In genomic region chr12:62817556-62818271, GRCh38 we compare ENCODE assay signal across 11 cellular contexts.
DNase-seq lines count a peak whose midpoint lies in the region; ATAC-seq, FAIRE-seq and TF ChIP-seq lines count a peak whose summit lies in the region.
"Had no signal": no experiment of that assay in that cellular context is flagged by ENCODE, and none has a peak within 500 bp of the region (broad histone marks: within the 10 kb centered on the region; RNA-seq: fewer than 3 reads in every experiment).

No MANE protein-coding gene starts in this region.

- no peaks in the 10 kb centered on the region for H3K9me3 Mint-ChIP-seq in MCF 10A (ENCODE audit: unreplicated experiment)
- H3K9me3 Mint-ChIP-seq: CD8-positive, alpha-beta memory T cell had no signal

- in situ Hi-C loops in KBM-7 (cut with MboI; ENCODE audit: low pct_unique_long_range_greater_than_20kb, low sequenced_read_pairs) = no loop called here

- peaks cover 7% of the 10 kb centered on the region for H3K4me1 Mint-ChIP-seq in MCF 10A (ENCODE audit: insufficient read depth, unreplicated experiment)
- H3K4me1 Mint-ChIP-seq: activated T-helper 17 cell treated with anti-CD3 and anti-CD28 coated beads, Interleukin-2, amount 50 U/mL, for 72 hours had no signal

- no peaks in the 10 kb centered on the region for H3K27me3 Mint-ChIP-seq in MCF 10A (ENCODE audit: insufficient read depth, unreplicated experiment)

- H3K9me3 ChIP-seq in small intestine (ENCODE audit: control insufficient read depth, low read depth) = no peaks in the 10 kb centered on the region
- H3K9me3 ChIP-seq: Peyer's patch had no signal

- peak; percentile 43 for ATAC-seq in left lobe of liver
- ATAC-seq in HG03439 (IDR thresholded peaks at IDR 0.05; ENCODE audit: unreplicated experiment) = no peak
- ATAC-seq: activated T-helper 17 cell treated with anti-CD3 and anti-CD28 coated beads, Interleukin-2, amount 50 U/mL, for 72 hours had no signal

- H3K4me3 ChIP-seq in small intestine (ENCODE audit: low read depth in 1 of 2, low read length in 2 of 2) = no peak overlapping the region
- H3K4me3 ChIP-seq: Peyer's patch had no signal

- CTCF ChIA-PET in MCF 10A (lab: Yijun Ruan, JAX) = interaction anchor here (0.5 to 3.2 kb wide), 9 partner anchors 18 to 381 kb away, joined by 3 to 16 read pairs (median 3); no protein-coding TSS in a partner anchor

- H3K27ac Mint-ChIP-seq in MCF 10A (ENCODE audit: low read depth, unreplicated experiment) = no peak overlapping the region
- H3K27ac Mint-ChIP-seq: activated T-helper 17 cell treated with anti-CD3 and anti-CD28 coated beads, Interleukin-2, amount 50 U/mL, for 72 hours; CD8-positive, alpha-beta memory T cell had no signal

- no peak overlapping the region for H3K27ac ChIP-seq in small intestine (ENCODE audit: low read depth in 1 of 2, low read length in 1 of 2)
- H3K27ac ChIP-seq: Peyer's patch had no signal

- no peak for TF ChIP-seq CTCF in MCF 10A (IDR thresholded peaks at IDR 0.05; ENCODE audit: unreplicated experiment)

- peak overlapping the region; percentile 10 for H3K4me3 Mint-ChIP-seq in MCF 10A (ENCODE audit: unreplicated experiment)
- H3K4me3 Mint-ChIP-seq: activated T-helper 17 cell treated with anti-CD3 and anti-CD28 coated beads, Interleukin-2, amount 50 U/mL, for 72 hours; CD8-positive, alpha-beta memory T cell had no signal

- no TSS peak for BruUV-seq in MCF 10A (replicated peaks; lab: Mats Ljungman, UMichigan)

- H3K4me1 ChIP-seq in small intestine (ENCODE audit: control insufficient read depth in 2 of 2, insufficient read depth in 1 of 2, low read depth in 1 of 2, low read length in 1 of 2) = no peaks in the 10 kb centered on the region
- H3K4me1 ChIP-seq: Peyer's patch had no signal

- WGBS in small intestine, 3 donors = 54 to 84% (median 70%) methylated on average over 9 of the region's 9 CpGs

- POLR2A ChIA-PET in MCF 10A (lab: Yijun Ruan, JAX) = no interaction called here

- intact Hi-C loops in MCF 10A (cut with micrococcal nuclease) = no loop called here

- FAIRE-seq in small intestine (lab: Jason Lieb, UNC) = no peak

- DNase-seq in A172 (ENCODE audit: low spot score) = peak; percentile 39
- DNase-seq in KBM-7 = peak; percentile 36
- peak; percentile 42 for DNase-seq in MCF 10A (ENCODE audit: unreplicated experiment)
- DNase-seq in left lobe of liver (ENCODE audit: low spot score) = no peak
- DNase-seq in activated gamma-delta T cell treated with Interleukin-2 at 50 U/mL for 16 hours = no peak
- DNase-seq in T1000 (lab: John Stamatoyannopoulos, UW) = no peak
- DNase-seq in small intestine = no peak
- DNase-seq: CD8-positive, alpha-beta memory T cell; Peyer's patch had no signal

- H3K36me3 Mint-ChIP-seq in MCF 10A (ENCODE audit: insufficient read depth, unreplicated experiment) = no peaks in the 10 kb centered on the region
- H3K36me3 Mint-ChIP-seq: CD8-positive, alpha-beta memory T cell had no signal

- no peaks in the 10 kb centered on the region for H3K27me3 ChIP-seq in small intestine (ENCODE audit: control insufficient read depth in 2 of 2, insufficient read depth in 2 of 2, low read length in 2 of 2)
- H3K27me3 ChIP-seq: Peyer's patch had no signal

- H3K36me3 ChIP-seq in small intestine (ENCODE audit: control insufficient read depth in 2 of 2, insufficient read depth in 2 of 2, low read length in 2 of 2) = no peaks in the 10 kb centered on the region
- H3K36me3 ChIP-seq: Peyer's patch had no signal

Comparison
In these comparisons a context has a peak if more than half of its experiments do, and no peak if none do; other contexts are left out.
1. DNase-seq: peak in A172 (single experiment), KBM-7 (single experiment) and MCF 10A (single experiment); none in left lobe of liver (single experiment), activated gamma-delta T cell treated with Interleukin-2 at 50 U/mL for 16 hours (single experiment), T1000 (single experiment) and small intestine (single experiment).